ENCODE assay signal across 8 cellular contexts in the genomic region with DNA sequence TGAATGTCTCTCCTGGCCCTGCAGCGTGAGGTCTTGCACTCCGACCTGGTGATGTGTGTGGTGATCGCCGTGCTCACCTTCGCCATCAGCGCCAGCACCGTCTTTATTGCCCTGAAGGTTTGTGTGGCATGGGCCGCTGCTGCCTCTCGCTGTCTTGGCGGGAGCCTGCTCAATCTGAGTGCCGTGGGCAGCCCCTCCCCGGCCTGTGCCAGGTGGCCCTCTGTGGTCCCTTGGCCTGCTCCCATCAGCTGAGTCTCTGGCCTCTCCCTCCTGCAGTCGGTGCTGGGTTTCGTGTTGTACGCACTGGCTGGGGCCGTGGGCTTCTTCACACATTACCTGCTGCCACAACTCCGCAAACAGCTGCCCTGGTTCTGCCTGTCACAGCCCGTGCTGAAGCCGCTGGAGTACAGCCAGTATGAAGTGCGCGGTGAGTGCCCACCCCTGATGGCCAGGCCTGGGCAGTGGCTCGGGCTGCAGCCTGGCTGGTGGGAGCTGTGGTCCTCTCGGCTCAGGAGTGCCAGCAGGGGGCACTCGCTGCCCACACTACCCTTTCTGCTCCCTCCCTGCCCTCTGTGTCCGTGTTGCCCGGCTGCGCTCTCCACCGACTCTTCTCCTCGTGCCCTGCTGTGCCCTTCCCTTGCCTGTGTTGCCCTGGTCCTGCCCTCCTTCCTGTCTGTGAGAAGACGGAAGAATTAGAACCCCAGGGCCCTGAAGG. TPM values are rescaled to one million over a fixed set of nuclear protein-coding genes. Genes with fewer than 3 reads are reported as not detected.
DNase-seq lines count a peak whose midpoint lies in the region; ATAC-seq and TF ChIP-seq lines count a peak whose summit lies in the region.

No MANE protein-coding gene starts in this region.

- no peak overlapping the region for H3K9ac ChIP-seq in DND-41 (ENCODE audit: low read depth, low read length)
- H3K9ac ChIP-seq in MM.1S (ENCODE audit: low read length): no peak overlapping the region

- H3K27ac ChIP-seq in DND-41 (ENCODE audit: low read length) (no peak overlapping the region), MM.1S (ENCODE audit: low read length) (no peak overlapping the region), vagina (no peak overlapping the region)
- no peak overlapping the region for H3K27ac ChIP-seq in effector memory CD4-positive, alpha-beta T cell (ENCODE audit: insufficient read depth, low read length, poor library complexity, severe bottlenecking)

- ATAC-seq in DND-41 (ENCODE audit: insufficient read depth, low read depth): no peak
- no peak for ATAC-seq in GM21723 (IDR thresholded peaks at IDR 0.05; ENCODE audit: unreplicated experiment)

- TF ChIP-seq CTCF in DND-41 (IDR thresholded peaks at IDR 0.05; ENCODE audit: borderline replicate concordance, extremely low read depth, low read length, poor library complexity, severe bottlenecking) (peak; percentile 34), MM.1S (IDR thresholded peaks at IDR 0.05; ENCODE audit: low read length) (peak; percentile 37), vagina (IDR thresholded peaks at IDR 0.05) (peak in 2 of 3 experiments; percentile 30 to 35)

- H2AFZ ChIP-seq in DND-41 (ENCODE audit: low read depth, low read length) (no peak overlapping the region), MM.1S (ENCODE audit: low read length) (no peak overlapping the region)

- no peak for TF ChIP-seq POLR2A in vagina (IDR thresholded peaks at IDR 0.05)

- intact Hi-C loops in vagina (cut with DNase I): loop anchor here (10.0 kb wide), 1 partner anchor 189 kb away; no protein-coding TSS in a partner anchor

- H3K9me3 ChIP-seq in DND-41 (ENCODE audit: insufficient read depth, low read length, severe bottlenecking): no peaks in the 10 kb centered on the region
- H3K9me3 ChIP-seq in MM.1S (replicated peaks; ENCODE audit: insufficient read depth, low read length): no peaks in the 10 kb centered on the region
- H3K9me3 ChIP-seq in effector memory CD4-positive, alpha-beta T cell (ENCODE audit: control insufficient read depth, low read length): no peaks in the 10 kb centered on the region
- H3K9me3 ChIP-seq in vagina: no peaks in the 10 kb centered on the region

- H3K4me3 ChIP-seq in DND-41 (ENCODE audit: low read depth in 1 of 2, low read length in 2 of 2) (no peak overlapping the region), MM.1S (ENCODE audit: low read length) (no peak overlapping the region), vagina (no peak overlapping the region)
- H3K4me3 ChIP-seq in effector memory CD4-positive, alpha-beta T cell (ENCODE audit: insufficient read depth, low read depth, low read length, poor library complexity, severe bottlenecking): no peak overlapping the region

- H3K4me1 ChIP-seq in DND-41 (ENCODE audit: insufficient read depth, low read length): no peaks in the 10 kb centered on the region
- no peaks in the 10 kb centered on the region for H3K4me1 ChIP-seq in MM.1S (ENCODE audit: low read length)
- no peaks in the 10 kb centered on the region for H3K4me1 ChIP-seq in effector memory CD4-positive, alpha-beta T cell (ENCODE audit: control insufficient read depth, insufficient read depth, low read length, poor library complexity, severe bottlenecking)
- no peaks in the 10 kb centered on the region for H3K4me1 ChIP-seq in vagina

- no peak overlapping the region for H3K4me2 ChIP-seq in DND-41 (ENCODE audit: insufficient read depth, low read length)
- no peak overlapping the region for H3K4me2 ChIP-seq in MM.1S (ENCODE audit: low read depth, low read length)

- H3K27me3 ChIP-seq in DND-41 (ENCODE audit: insufficient read depth, low read length, poor library complexity): no peaks in the 10 kb centered on the region
- no peaks in the 10 kb centered on the region for H3K27me3 ChIP-seq in MM.1S (replicated peaks; ENCODE audit: insufficient read depth, low read length)
- no peaks in the 10 kb centered on the region for H3K27me3 ChIP-seq in effector memory CD4-positive, alpha-beta T cell (replicated peaks; ENCODE audit: control insufficient read depth, insufficient read depth, low read length, poor library complexity, severe bottlenecking)
- no peaks in the 10 kb centered on the region for H3K27me3 ChIP-seq in vagina

- DNase-seq in DND-41: no peak
- DNase-seq in MM.1S: no peak
- DNase-seq in activated CD4-positive, alpha-beta T cell treated with anti-CD3 and anti-CD28 coated beads, Interleukin-2, amount 50 U/mL, for 1 hour: peak; percentile 55
- DNase-seq in effector memory CD4-positive, alpha-beta T cell: peak; percentile 32 to 36 (median 33)
- peak; percentile 59 for DNase-seq in myocyte (ENCODE audit: low read depth)
- DNase-seq in vagina (ENCODE audit: extremely low spot score in 2 of 2): no peak
- DNase-seq in NCI-H146 (lab: John Stamatoyannopoulos, UW): no peak

- no peaks in the 10 kb centered on the region for H3K9me2 ChIP-seq in MM.1S (replicated peaks; ENCODE audit: insufficient read depth, low read length)

- H3K36me3 ChIP-seq in DND-41 (ENCODE audit: insufficient read depth, low read length): peaks cover 95% of the 10 kb centered on the region
- H3K36me3 ChIP-seq in MM.1S (replicated peaks; ENCODE audit: insufficient read depth, low read length): 0 out of 2 replicates have a peak, but pooled peaks cover 9% of the 10 kb centered on the region
- H3K36me3 ChIP-seq in effector memory CD4-positive, alpha-beta T cell (ENCODE audit: control insufficient read depth, insufficient read depth, low read length): peaks cover 80% of the 10 kb centered on the region
- H3K36me3 ChIP-seq in vagina: peaks cover 0 to 77% of the 10 kb centered on the region in 2 donors

- H3K79me2 ChIP-seq in DND-41 (ENCODE audit: insufficient read depth, low read length) (peaks cover 9% of the 10 kb centered on the region; the same call in 1 of the 2 replicates), MM.1S (ENCODE audit: low read length) (peaks cover 10% of the 10 kb centered on the region; the same call in 1 of the 2 replicates)

- H3F3A ChIP-seq in MM.1S (ENCODE audit: insufficient read depth, low read length): no peaks in the 10 kb centered on the region

- H4K20me1 ChIP-seq in DND-41 (ENCODE audit: insufficient read depth, low read length): peaks cover 35% of the 10 kb centered on the region
- no peaks in the 10 kb centered on the region; the same call in 1 of the 2 replicates for H4K20me1 ChIP-seq in MM.1S (ENCODE audit: insufficient read depth, low read length)

RNA-seq across cellular contexts. Expression of a gene that starts 10.2 kb away (rescaled TPM):
- total RNA-seq in myocyte (21.6 and 25.2 TPM in 2 replicates), vagina (24.8 TPM)
- 25.6 TPM for polyA plus RNA-seq in myocyte (2012)

RNA-seq across cellular contexts. Expression of a gene that starts 11.8 kb away (rescaled TPM):
- total RNA-seq in myocyte (30.9 and 32.7 TPM in 2 replicates), vagina (38.1 TPM)
- 34.9 TPM for polyA plus RNA-seq in myocyte (2012)

RNA-seq across cellular contexts. Expression of a gene that starts 12.1 kb away (rescaled TPM):
- total RNA-seq in myocyte (19.7 and 42.6 TPM in 2 replicates), vagina (63.3 TPM)
- 14.4 TPM for polyA plus RNA-seq in myocyte (2012)

RNA-seq across cellular contexts. Expression of a gene that starts 30.2 kb away (rescaled TPM):
- total RNA-seq in myocyte (not detected in 2 replicates), vagina (12.0 TPM)
- polyA plus RNA-seq in myocyte (2012): 1.1 TPM

RNA-seq across cellular contexts. Expression of a gene that starts 36.9 kb away (rescaled TPM):
- total RNA-seq in myocyte (32.8 and 37.1 TPM in 2 replicates), vagina (59.2 TPM)
- polyA plus RNA-seq in myocyte (2012): 80.7 TPM

Comparison
In these comparisons a context has a peak if more than half of its experiments do, and no peak if none do; other contexts are left out.
1. DNase-seq: peak in activated CD4-positive, alpha-beta T cell treated with anti-CD3 and anti-CD28 coated beads, Interleukin-2, amount 50 U/mL, for 1 hour (single experiment), effector memory CD4-positive, alpha-beta T cell (3 of 3) and myocyte (single experiment); none in DND-41 (single experiment), MM.1S (single experiment), vagina (0 of 2) and NCI-H146 (single experiment).
2. Peak in every context shown above with its lines, with median percentiles within 50 percentile points of each other: CTCF ChIP-seq.